In the genomic region with DNA sequence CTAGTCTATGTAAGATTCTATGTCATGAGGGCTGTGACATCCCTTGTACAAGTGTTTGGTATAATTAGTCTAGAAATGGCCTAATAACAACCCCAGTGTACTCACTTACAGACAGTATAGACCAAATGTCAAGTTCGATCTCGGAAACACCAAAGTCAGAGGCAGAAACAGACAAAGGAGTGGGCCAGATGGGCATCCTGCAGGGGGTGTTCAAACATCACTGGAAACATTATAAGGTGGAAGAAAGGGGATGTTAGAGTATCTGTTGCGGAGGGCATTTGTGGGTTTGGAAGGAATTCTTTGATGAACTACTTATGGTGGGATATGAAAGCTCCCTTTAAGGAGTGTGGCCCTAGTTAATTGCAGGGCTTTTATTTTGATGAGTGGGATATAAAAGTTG, we compare ENCODE assay signal across 22 cellular contexts.
A peak's percentile ranks its signal among the peaks of the same experiment; 100 is the strongest.
DNase-seq lines count a peak whose midpoint lies in the region; ATAC-seq and TF ChIP-seq lines count a peak whose summit lies in the region.
"Had no signal": no experiment of that assay in that cellular context is flagged by ENCODE, and none has a peak within 500 bp of the region (broad histone marks: within the 10 kb centered on the region; RNA-seq: fewer than 3 reads in every experiment).

No MANE protein-coding gene starts in this region.

- H3K27me3 ChIP-seq in BE2C, result no peaks in the 10 kb centered on the region
- no peaks in the 10 kb centered on the region for H3K27me3 ChIP-seq in thyroid gland
- H3K27me3 ChIP-seq: Peyer's patch had no signal

- peak; percentile 40 for TF ChIP-seq CTCF in BE2C (IDR thresholded peaks at IDR 0.05; ENCODE audit: low read depth, low read length)
- peak; percentile 17 for TF ChIP-seq CTCF in GM12865 (IDR thresholded peaks at IDR 0.05; ENCODE audit: insufficient read depth, low read depth, low read length, missing control alignments)
- TF ChIP-seq CTCF in thyroid gland (IDR thresholded peaks at IDR 0.05), result no peak

- DNase-seq in BE2C, result no peak
- no peak for DNase-seq in GM12865 (ENCODE audit: low read depth)
- DNase-seq in T-helper 17 cell, result no peak
- peak; percentile 23 for DNase-seq in iPS-NIHi7 (ENCODE audit: extremely low spot score)
- no peak for DNase-seq in OCI-M2 (lab: John Stamatoyannopoulos, UW; ENCODE audit: unreplicated experiment)
- DNase-seq in thyroid gland, result no peak
- DNase-seq: activated CD4-positive, alpha-beta memory T cell treated with anti-CD3 and anti-CD28 coated beads, Interleukin-2, amount 10 ng/mL, durations not matched to agents 7 days and 5 days; activated naive CD4-positive, alpha-beta T cell; activated T-cell treated with anti-CD3 and anti-CD28 coated beads for 4 hours; DMS79 treated with DMSO at 0.1 percent for 48 hours; foreskin melanocyte; kidney glomerular epithelial cell; NCI-H1417 treated with DMSO at 0.1 percent for 48 hours; Peyer's patch; posterior cingulate gyrus; stimulated activated CD4-positive, alpha-beta T cell treated with anti-CD3 and anti-CD28 coated beads, Interleukin-2, amount 100 ng/mL, for 24 hours had no signal

- H3K4me1 ChIP-seq in BE2C, result no peaks in the 10 kb centered on the region
- no peaks in the 10 kb centered on the region for H3K4me1 ChIP-seq in thyroid gland
- H3K4me1 ChIP-seq: Peyer's patch had no signal

- H3K36me3 ChIP-seq in BE2C (peaks cover 5% of the 10 kb centered on the region; the same call in 1 of the 2 replicates), thyroid gland (peaks cover 15 to 24% of the 10 kb centered on the region in 2 donors)

- H3K4me3 ChIP-seq in BE2C (ENCODE audit: low read depth, low read length) (no peak overlapping the region), GM12865 (ENCODE audit: low read depth, low read length) (no peak overlapping the region), thyroid gland (replicated peaks in 1 of 3) (no peak overlapping the region)
- H3K4me3 ChIP-seq: Peyer's patch, SK-N-MC had no signal

- ATAC-seq in T-helper 17 cell (no peak), HG02884 (IDR thresholded peaks at IDR 0.05; ENCODE audit: unreplicated experiment) (no peak)

- H3K27me3 Mint-ChIP-seq in T-helper 17 cell, result no peaks in the 10 kb centered on the region
- H3K27me3 Mint-ChIP-seq: activated CD4-positive, alpha-beta memory T cell treated with anti-CD3 and anti-CD28 coated beads, Interleukin-2, amount 10 ng/mL, durations not matched to agents 7 days and 5 days; central memory CD8-positive, alpha-beta T cell; stimulated activated naive CD8-positive, alpha-beta T cell treated with anti-CD3 and anti-CD28 coated beads, Interleukin-15, Interleukin-2, amounts not matched to agents 100 ng/mL and 50 ng/mL, for 24 hours had no signal

- intact Hi-C loops in thyroid gland (cut with DNase I), result no loop called here

- H3K9me3 ChIP-seq in BE2C, result no peaks in the 10 kb centered on the region
- no peaks in the 10 kb centered on the region for H3K9me3 ChIP-seq in T-helper 17 cell (ENCODE audit: control insufficient read depth, low read length, poor library complexity, severe bottlenecking)
- H3K9me3 ChIP-seq in thyroid gland, result no peaks in the 10 kb centered on the region
- H3K9me3 ChIP-seq: Peyer's patch had no signal

- H3K4me3 Mint-ChIP-seq in T-helper 17 cell, result no peak overlapping the region
- H3K4me3 Mint-ChIP-seq: activated CD4-positive, alpha-beta memory T cell treated with anti-CD3 and anti-CD28 coated beads, Interleukin-2, amount 10 ng/mL, durations not matched to agents 7 days and 5 days; central memory CD8-positive, alpha-beta T cell; nephron; stimulated activated naive CD8-positive, alpha-beta T cell treated with anti-CD3 and anti-CD28 coated beads, Interleukin-15, Interleukin-2, amounts not matched to agents 100 ng/mL and 50 ng/mL, for 24 hours had no signal

- peaks cover 3% of the 10 kb centered on the region for H3K4me1 Mint-ChIP-seq in T-helper 17 cell
- H3K4me1 Mint-ChIP-seq: activated CD4-positive, alpha-beta memory T cell treated with anti-CD3 and anti-CD28 coated beads, Interleukin-2, amount 10 ng/mL, durations not matched to agents 7 days and 5 days; nephron had no signal

- peaks cover 11% of the 10 kb centered on the region for H3K36me3 Mint-ChIP-seq in T-helper 17 cell (ENCODE audit: low read depth)

- H3K27ac Mint-ChIP-seq in T-helper 17 cell, result peak overlapping the region; percentile 71
- H3K27ac Mint-ChIP-seq: activated CD4-positive, alpha-beta memory T cell treated with anti-CD3 and anti-CD28 coated beads, Interleukin-2, amount 10 ng/mL, durations not matched to agents 7 days and 5 days; nephron; stimulated activated naive CD8-positive, alpha-beta T cell treated with anti-CD3 and anti-CD28 coated beads, Interleukin-15, Interleukin-2, amounts not matched to agents 100 ng/mL and 50 ng/mL, for 24 hours had no signal

- H3K27ac ChIP-seq in thyroid gland, result peak overlapping the region in 1 of 3 donors; percentile 20
- H3K27ac ChIP-seq: HL-60, Peyer's patch, SK-N-MC had no signal

- WGBS in thyroid gland, 2 donors, result 92 to 96% methylated on average over 3 of the region's 3 CpGs

- no peak for TF ChIP-seq POLR2A in thyroid gland (IDR thresholded peaks at IDR 0.05)

Comparison
In these comparisons a context has a peak if more than half of its experiments do, and no peak if none do; other contexts are left out.
1. CTCF ChIP-seq: peak in BE2C (single experiment) and GM12865 (single experiment); none in thyroid gland (0 of 6).